Comparison of ENCODE assay signal across 8 cellular contexts in the genomic region with DNA sequence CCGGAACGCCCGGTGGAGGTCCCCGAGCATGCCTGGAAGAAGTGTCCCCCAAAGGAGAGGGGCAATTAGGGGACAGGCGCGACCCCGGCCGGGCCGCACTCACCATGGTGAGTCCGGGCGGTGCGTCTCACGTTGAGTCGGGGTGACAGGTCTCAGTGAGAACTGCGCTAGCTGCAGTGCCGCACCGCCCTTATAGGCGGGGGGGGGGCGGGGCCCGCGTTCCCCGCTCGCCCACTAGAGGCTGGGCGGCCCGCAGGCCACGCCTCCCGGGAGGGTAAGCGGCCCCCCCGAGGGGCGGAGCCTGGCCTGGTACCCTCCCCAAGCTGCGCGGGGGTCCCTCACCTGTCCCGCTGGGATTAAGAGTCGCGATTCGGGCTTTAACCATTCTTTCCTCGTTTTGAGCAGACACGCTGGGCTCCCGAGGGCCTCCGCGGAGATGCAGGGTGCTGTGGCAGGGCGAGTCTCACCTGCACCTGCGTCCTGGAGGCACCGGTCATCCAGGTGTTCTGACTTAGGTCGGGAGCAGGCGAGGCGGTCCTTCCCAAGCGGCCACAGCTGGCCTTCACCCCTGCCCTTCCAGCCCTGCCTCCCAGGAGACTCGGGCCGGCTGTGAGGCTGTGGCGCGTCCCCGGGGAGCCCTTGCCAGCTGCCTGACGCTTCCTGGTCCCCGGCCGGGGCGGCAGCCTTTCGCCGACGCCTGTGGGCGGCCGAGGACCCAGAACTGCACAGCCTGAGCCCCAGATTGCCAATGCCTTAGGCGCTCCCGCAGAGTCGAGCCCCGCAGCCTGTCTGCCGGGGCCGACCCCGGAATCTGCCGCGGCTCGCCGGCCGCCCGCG. TPM values are rescaled to one million over a fixed set of nuclear protein-coding genes. Genes with fewer than 3 reads are reported as not detected.
DNase-seq lines count a peak whose midpoint lies in the region; ATAC-seq, FAIRE-seq and TF ChIP-seq lines count a peak whose summit lies in the region.

A gene (minus strand): TSS at position 166 of the 837 bp plus-strand sequence. CDS start 60 bp downstream, at position 106.

- peak; percentile 99 for TF ChIP-seq POLR2A in GM12892 (IDR thresholded peaks at IDR 0.05; ENCODE audit: low read depth, low read length)

- H3K9me3 ChIP-seq in ascending aorta = no peaks in the 10 kb centered on the region

- H3K36me3 ChIP-seq in ascending aorta = peaks cover 0 to 16% of the 10 kb centered on the region in 2 donors

- H3K4me3 ChIP-seq in ascending aorta (peak within 1 kb of the TSS; percentile 70 to 73), retinal pigment epithelial cell (ENCODE audit: low read length) (peak within 1 kb of the TSS; percentile 58)

- peaks cover 15 to 39% of the 10 kb centered on the region in 2 donors for H3K4me1 ChIP-seq in ascending aorta

- H3K27ac ChIP-seq in ascending aorta = peak within 1 kb of the TSS; percentile 96 to 99

- intact Hi-C loops in ascending aorta (cut with DNase I) = loop anchor here (1.0 to 2.0 kb wide), 3 partner anchors 20 to 77 kb away; a partner anchor contains a TSS

- DNase-seq in GM12892 (ENCODE audit: insufficient read length) (peak; percentile 99), NCI-H1694 (lab: John Stamatoyannopoulos, UW) (peak; percentile 77), T-helper 9 cell (peak; percentile 91), ascending aorta (ENCODE audit: low spot score in 2 of 2) (peak; percentile 58 to 93), hippocampal formation (lab: John Stamatoyannopoulos, UW) (peak; percentile 71 to 72), retinal pigment epithelial cell (ENCODE audit: low read depth) (no peak), COLO829 (ENCODE audit: low spot score) (no peak)

- TF ChIP-seq CTCF in ascending aorta (IDR thresholded peaks at IDR 0.05) (peak in 1 of 3 experiments; percentile 8), retinal pigment epithelial cell (conservative IDR thresholded peaks at IDR 0.05; ENCODE audit: low read depth, low read length) (no peak)

- no peaks in the 10 kb centered on the region for H3K27me3 ChIP-seq in ascending aorta

- peak; percentile 59 for ATAC-seq in HG02642 (IDR thresholded peaks at IDR 0.05; ENCODE audit: poor library complexity, unreplicated experiment)

- peak; percentile 95 for FAIRE-seq in GM12892 (lab: Jason Lieb, UNC)

RNA-seq across cellular contexts. Expression of the gene that starts here (rescaled TPM):
- polyA plus RNA-seq in GM12892 (2012; ENCODE audit: missing spikeins) = 128 TPM
- total RNA-seq in ascending aorta = 71.1 TPM

Comparison
In these comparisons a context has a peak if more than half of its experiments do, and no peak if none do; other contexts are left out.
1. DNase-seq: peak in GM12892 (single experiment), NCI-H1694 (single experiment), T-helper 9 cell (single experiment), ascending aorta (2 of 2) and hippocampal formation (2 of 2); none in retinal pigment epithelial cell (single experiment) and COLO829 (single experiment).